Comparison of ENCODE assay signal across 26 cellular contexts in the genomic region with DNA sequence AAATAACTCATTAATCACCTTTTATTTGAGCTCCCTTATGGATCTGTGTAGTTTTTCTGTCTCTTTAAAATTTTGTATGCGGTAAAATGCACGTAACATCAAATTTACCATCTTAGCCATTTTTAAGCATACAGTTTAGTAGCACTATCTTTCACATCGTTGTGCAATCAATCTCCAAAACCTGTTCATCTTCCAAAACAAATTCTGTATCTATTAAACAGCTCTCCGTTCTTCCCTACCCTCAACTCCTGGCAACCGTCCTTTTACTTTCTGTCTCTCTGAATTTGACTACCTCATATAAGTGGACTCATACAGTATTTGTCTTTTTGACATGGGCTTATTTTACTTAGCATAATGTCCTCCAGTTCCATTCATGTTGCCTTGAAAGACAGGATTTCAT.
"Had no signal": no experiment of that assay in that cellular context is flagged by ENCODE, and none has a peak within 500 bp of the region (broad histone marks: within the 10 kb centered on the region; RNA-seq: fewer than 3 reads in every experiment).

No MANE protein-coding gene starts in this region.

- DNase-seq: activated CD4-positive, alpha-beta memory T cell treated with anti-CD3 and anti-CD28 coated beads for 36 hours; activated CD4-positive, alpha-beta T cell treated with anti-CD3 and anti-CD28 coated beads for 4 hours; activated CD4-positive, alpha-beta T cell treated with anti-CD3 and anti-CD28 coated beads, Interleukin-2, amount 50 U/mL, for 1 hour; activated CD4-positive, CD25-positive, alpha-beta regulatory T cell treated with anti-CD3 and anti-CD28 coated beads, Interleukin-2, amount 50 U/mL, for 72 hours; activated CD8-positive, alpha-beta memory T cell treated with anti-CD3 and anti-CD28 coated beads, Interleukin-2, amount 50 U/mL, for 48 hours; activated effector memory CD4-positive, alpha-beta T cell treated with Interleukin-2 at 50 U/mL for 16 hours; activated naive CD4-positive, alpha-beta T cell treated with anti-CD3 and anti-CD28 coated beads, Interleukin-2, amount 50 U/mL, for 16 hours; activated naive CD8-positive, alpha-beta T cell treated with anti-CD3 and anti-CD28 coated beads for 36 hours; activated T-cell treated with anti-CD3 and anti-CD28 coated beads, Interleukin-2, amount 50 U/mL, for 48 hours; amygdala; NCI-H1092 treated with DMSO at 0.1 percent for 48 hours; NCI-H1417; NCI-H146; NCI-H187; NCI-H2081 treated with DMSO at 0.1 percent for 48 hours; NCI-H345; NCI-H524 treated with DMSO at 0.1 percent for 48 hours; SHP77; SJCRH30; T1000 had no signal

- H3K36me3 ChIP-seq: ascending aorta, cardiac muscle cell had no signal

- H3K9ac ChIP-seq: KMS-11 had no signal

- H3K4me2 ChIP-seq: KMS-11 had no signal

- H3K9me3 ChIP-seq: ascending aorta had no signal

- H3K4me1 ChIP-seq: ascending aorta, SJCRH30 had no signal

- H3K4me3 ChIP-seq: ascending aorta, cardiac muscle cell, SJCRH30, SK-N-MC had no signal

- ATAC-seq: Panc1, WTC11 had no signal

- H3K27ac ChIP-seq: ascending aorta, cardiac muscle cell, KMS-11, SJCRH30, SK-N-MC had no signal

- H3K27me3 ChIP-seq: ascending aorta, cardiac muscle cell, SJCRH30 had no signal
